12 cellular contexts compared by ENCODE assay signal in the genomic region with DNA sequence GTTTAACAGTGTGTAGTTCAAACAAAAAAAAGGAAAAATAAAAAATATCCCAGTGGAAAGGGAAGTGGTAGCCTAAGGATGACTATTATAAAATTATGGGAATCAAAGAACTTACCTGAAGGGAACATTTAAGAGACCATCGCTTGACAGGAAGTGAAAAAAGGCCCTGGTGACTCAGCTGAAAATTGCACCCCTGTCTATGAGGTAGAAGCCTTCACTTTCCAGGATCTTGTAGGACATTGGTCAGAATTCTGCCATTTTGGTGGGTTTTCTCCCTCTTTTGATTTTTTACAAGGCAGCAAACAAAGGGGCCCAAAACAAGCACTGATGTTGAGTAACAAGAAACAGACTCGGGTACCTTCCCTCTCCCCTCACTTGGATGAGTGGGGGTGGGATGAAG. TPM values are rescaled to one million over a fixed set of nuclear protein-coding genes. Genes with fewer than 3 reads are reported as not detected.
DNase-seq lines count a peak whose midpoint lies in the region; ATAC-seq and TF ChIP-seq lines count a peak whose summit lies in the region.
"Had no signal": no experiment of that assay in that cellular context is flagged by ENCODE, and none has a peak within 500 bp of the region (broad histone marks: within the 10 kb centered on the region; RNA-seq: fewer than 3 reads in every experiment).

No MANE protein-coding gene starts in this region.

- no peaks in the 10 kb centered on the region for H3K27me3 Mint-ChIP-seq in naive B cell

- H3K9me3 Mint-ChIP-seq in naive B cell: no peaks in the 10 kb centered on the region

- intact Hi-C loops in heart left ventricle (cut with DNase I): no loop called here
- intact Hi-C loops in Right ventricle myocardium superior (cut with DNase I): no loop called here
- intact Hi-C loops in ascending aorta (cut with DNase I): no loop called here

- TF ChIP-seq POLR2A in heart left ventricle (IDR thresholded peaks at IDR 0.05): no peak
- no peak for TF ChIP-seq POLR2A in upper lobe of left lung (IDR thresholded peaks at IDR 0.05)

- ATAC-seq in heart left ventricle (peak in 2 of 4 donors; percentile 2 to 5), Right ventricle myocardium superior (ENCODE audit: poor library complexity) (no peak), naive B cell (ENCODE audit: low read depth in 2 of 2) (no peak), upper lobe of left lung (ENCODE audit: low FRiP score in 2 of 2) (no peak), GM21390 (IDR thresholded peaks at IDR 0.05; ENCODE audit: unreplicated experiment) (no peak)

- H3K4me3 ChIP-seq in heart left ventricle: no peak overlapping the region
- no peak overlapping the region for H3K4me3 ChIP-seq in ascending aorta
- H3K4me3 ChIP-seq in upper lobe of left lung: no peak overlapping the region

- peak overlapping the region in 5 of 6 donors; percentile 41 to 79 (median 62) for H3K27ac Mint-ChIP-seq in naive B cell

- TF ChIP-seq EP300 in upper lobe of left lung (IDR thresholded peaks at IDR 0.05): no peak

- H3K4me3 Mint-ChIP-seq in naive B cell: peak overlapping the region in 1 of 8 donors; percentile 56

- peaks cover 4 to 10% (median 4%) of the 10 kb centered on the region in 3 donors for H3K4me1 Mint-ChIP-seq in naive B cell

- no peaks in the 10 kb centered on the region for H3K9me3 ChIP-seq in heart left ventricle
- no peaks in the 10 kb centered on the region for H3K9me3 ChIP-seq in ascending aorta
- H3K9me3 ChIP-seq in upper lobe of left lung: no peaks in the 10 kb centered on the region

- TF ChIP-seq CTCF in heart left ventricle (IDR thresholded peaks at IDR 0.05) (no peak), ascending aorta (IDR thresholded peaks at IDR 0.05) (no peak), upper lobe of left lung (IDR thresholded peaks at IDR 0.05) (no peak)

- peaks cover 4 to 43% (median 25%) of the 10 kb centered on the region in 12 donors for H3K4me1 ChIP-seq in heart left ventricle
- H3K4me1 ChIP-seq in ascending aorta: peaks cover 2 to 5% of the 10 kb centered on the region in 2 donors
- H3K4me1 ChIP-seq in upper lobe of left lung: peaks cover 13 to 47% (median 21%) of the 10 kb centered on the region in 4 donors

- H3K36me3 ChIP-seq in heart left ventricle (peaks cover 7 to 100% (median 100%) of the 10 kb centered on the region in 9 donors), ascending aorta (peaks cover 93 to 100% of the 10 kb centered on the region in 2 donors), upper lobe of left lung (peaks cover 90 to 100% (median 98%) of the 10 kb centered on the region in 4 donors)

- 44 to 63% (median 58%) methylated on average over 2 of the region's 2 CpGs for WGBS in heart left ventricle, 4 donors
- 49 to 61% methylated on average over 2 of the region's 2 CpGs for WGBS in upper lobe of left lung, 2 donors

- H3K27ac ChIP-seq in heart left ventricle (peak overlapping the region in 11 of 12 donors; percentile 23 to 78 (median 73)), ascending aorta (peak overlapping the region; percentile 61 to 66), upper lobe of left lung (peak overlapping the region; percentile 9 to 77 (median 59))

- H3K27me3 ChIP-seq in heart left ventricle (no peaks in the 10 kb centered on the region), ascending aorta (no peaks in the 10 kb centered on the region), upper lobe of left lung (no peaks in the 10 kb centered on the region)

- DNase-seq in heart left ventricle: no peak
- no peak for DNase-seq in Right ventricle myocardium superior
- DNase-seq in ascending aorta (ENCODE audit: low spot score in 2 of 2): no peak
- no peak for DNase-seq in naive B cell
- DNase-seq in upper lobe of left lung: no peak
- no peak for DNase-seq in NCI-H187 (lab: John Stamatoyannopoulos, UW)
- no peak for DNase-seq in GM19240 (ENCODE audit: insufficient read length, low spot score)
- DNase-seq: cerebellar nuclear complex, NCI-H1092, occipital lobe had no signal

- H3K36me3 Mint-ChIP-seq in naive B cell: peaks cover 0 to 44% of the 10 kb centered on the region in 2 donors

RNA-seq across cellular contexts. Expression of gene DDX17, which starts 15.6 kb away (rescaled TPM):
- total RNA-seq in heart left ventricle: 100 to 1,000 TPM; 149 to 202 (median 170) TPM
- polyA plus RNA-seq in heart left ventricle: 100 to 1,000 TPM; 133 to 153 TPM
- 193 TPM for total RNA-seq in Right ventricle myocardium superior
- 837 TPM for total RNA-seq in ascending aorta
- polyA plus RNA-seq in naive B cell (ENCODE audit: low read depth in 6 of 6): 10 to 100 TPM; 10.3 to 68.0 (median 42.2) TPM
- total RNA-seq in upper lobe of left lung: 1,000 to 10,000 TPM in 2 of 6 donors, 100 to 1,000 TPM in 4; 428 to 2,078 (median 621) TPM

RNA-seq across cellular contexts. Expression of gene KDELR3, which starts 22.6 kb away (rescaled TPM):
- total RNA-seq in heart left ventricle (10 to 100 TPM in 4 of 9 donors, 1 to 10 TPM in 5; 4.4 to 15.5 (median 8.5) TPM), Right ventricle myocardium superior (3.1 TPM), ascending aorta (11.8 TPM), upper lobe of left lung (10 to 100 TPM in 2 of 6 donors, 1 to 10 TPM in 4; 7.3 to 14.2 (median 9.7) TPM)
- polyA plus RNA-seq in heart left ventricle (10 to 100 TPM in 1 of 2 donors, 1 to 10 TPM in 1; 7.8 to 10.5 TPM), naive B cell (ENCODE audit: low read depth in 6 of 6) (1 to 10 TPM in 1 of 6 donors, under 1 TPM in 2, not detected in 3; 0.16 to 3.0 (median 0.31) TPM)

RNA-seq across cellular contexts. Expression of gene KCNJ4, which starts 35.5 kb away (rescaled TPM):
- total RNA-seq in heart left ventricle (10 to 100 TPM; 14.5 to 85.5 (median 39.7) TPM), Right ventricle myocardium superior (16.6 TPM), ascending aorta (not detected), upper lobe of left lung (not detected)
- polyA plus RNA-seq in heart left ventricle (10 to 100 TPM; 20.3 to 57.9 TPM), naive B cell (ENCODE audit: low read depth in 6 of 6) (not detected)
- total RNA-seq: glomerular endothelial cell had no signal

Comparison
In these comparisons a context has a peak if more than half of its experiments do, and no peak if none do; other contexts are left out.
1. RNA of gene KCNJ4, which starts 35.5 kb away (total RNA-seq): 14.5 to 85.5 TPM in heart left ventricle and 16.6 TPM in Right ventricle myocardium superior (single experiment); not detected in ascending aorta (single experiment) and not detected in upper lobe of left lung; every median in the first group is over 10 times any median in the second.
2. Peak in every context shown above with its lines, with median percentiles within 50 percentile points of each other: H3K27ac ChIP-seq.